8 cellular contexts compared by ENCODE assay signal in genomic region chr2:37851828-37852584, GRCh38.
DNase-seq lines count a peak whose midpoint lies in the region; ATAC-seq, FAIRE-seq and TF ChIP-seq lines count a peak whose summit lies in the region.

No MANE protein-coding gene starts in this region.

- peaks cover 12% of the 10 kb centered on the region for H3K4me1 Mint-ChIP-seq in nephron progenitor cell

- ATAC-seq in GM18861 (IDR thresholded peaks at IDR 0.05; ENCODE audit: unreplicated experiment): peak; percentile 47
- ATAC-seq in GM21717 (IDR thresholded peaks at IDR 0.05; ENCODE audit: unreplicated experiment): peak; percentile 63

- no peak overlapping the region for H3K4me3 Mint-ChIP-seq in nephron progenitor cell

- intact Hi-C loops in kidney (cut with DNase I): no loop called here

- peaks cover 11% of the 10 kb centered on the region for H3K27me3 Mint-ChIP-seq in nephron progenitor cell (ENCODE audit: low read depth, poor library complexity)

- TF ChIP-seq CTCF in KMS-11 (conservative IDR thresholded peaks at IDR 0.05; ENCODE audit: low read depth, low read length): no peak
- TF ChIP-seq CTCF in nephron progenitor cell (IDR thresholded peaks at IDR 0.05): no peak
- TF ChIP-seq CTCF in kidney (IDR thresholded peaks at IDR 0.05; ENCODE audit: borderline replicate concordance, extremely low read depth, insufficient read depth): no peak

- H3K9me3 Mint-ChIP-seq in nephron progenitor cell: no peaks in the 10 kb centered on the region

- H3K4me3 ChIP-seq in KMS-11 (IDR thresholded peaks at IDR 0.05; ENCODE audit: insufficient read depth, low read depth, low read length) (no peak overlapping the region), SJCRH30 (no peak overlapping the region), kidney (ENCODE audit: low read length in 2 of 2) (no peak overlapping the region)

- H3K4me1 ChIP-seq in KMS-11 (ENCODE audit: low read depth, poor library complexity, severe bottlenecking) (peaks cover 18% of the 10 kb centered on the region), SJCRH30 (peaks cover 8% of the 10 kb centered on the region; the same call in 1 of the 2 replicates), kidney (ENCODE audit: control insufficient read depth in 1 of 2, insufficient read depth in 1 of 2, low read depth in 1 of 2, low read length in 2 of 2) (peaks cover 12 to 18% of the 10 kb centered on the region in 2 donors)

- no peak for FAIRE-seq in kidney (lab: Jason Lieb, UNC)

- no peaks in the 10 kb centered on the region for H3K79me2 ChIP-seq in KMS-11 (ENCODE audit: insufficient read depth, low read depth)

- H3K4me2 ChIP-seq in KMS-11: peak overlapping the region; percentile 19; the same call in 1 of the 2 replicates

- H3K27ac Mint-ChIP-seq in nephron progenitor cell: peak overlapping the region; percentile 21

- no peaks in the 10 kb centered on the region for H3K36me3 Mint-ChIP-seq in nephron progenitor cell (ENCODE audit: low read depth)

- H3K27me3 ChIP-seq in KMS-11 (ENCODE audit: insufficient read depth, low read depth) (no peaks in the 10 kb centered on the region), SJCRH30 (no peaks in the 10 kb centered on the region)

- DNase-seq in nephron progenitor cell (no peak), SJCRH30 (no peak), NK-92 (lab: John Stamatoyannopoulos, UW; ENCODE audit: unreplicated experiment) (no peak), kidney (no peak), SIG-M5 treated with dmso at 0.1 percent for 504 hours (lab: John Stamatoyannopoulos, UW; ENCODE audit: unreplicated experiment) (no peak)

- H3K36me3 ChIP-seq in KMS-11 (ENCODE audit: insufficient read depth): no peaks in the 10 kb centered on the region
- H3K36me3 ChIP-seq in SJCRH30: no peaks in the 10 kb centered on the region
- H3K36me3 ChIP-seq in kidney (ENCODE audit: control insufficient read depth in 1 of 2, insufficient read depth in 2 of 2, low read length in 2 of 2): no peaks in the 10 kb centered on the region

- H3K27ac ChIP-seq in KMS-11 (no peak overlapping the region), SJCRH30 (no peak overlapping the region), kidney (ENCODE audit: low read depth in 2 of 2, low read length in 2 of 2) (peak overlapping the region in 1 of 2 donors; percentile 69)

- no peak overlapping the region for H2AFZ ChIP-seq in KMS-11 (ENCODE audit: low read depth)

- H4K20me1 ChIP-seq in KMS-11 (ENCODE audit: insufficient read depth): no peaks in the 10 kb centered on the region

- H3K9me3 ChIP-seq in SJCRH30 (replicated peaks): no peaks in the 10 kb centered on the region
- H3K9me3 ChIP-seq in kidney (ENCODE audit: control insufficient read depth in 1 of 2, low read length in 2 of 2): no peaks in the 10 kb centered on the region

- H3K9ac ChIP-seq in KMS-11: no peak overlapping the region
- no peak overlapping the region for H3K9ac ChIP-seq in kidney (ENCODE audit: low read length in 2 of 2)
